Comparison of ENCODE assay signal across 9 cellular contexts in the genomic region with DNA sequence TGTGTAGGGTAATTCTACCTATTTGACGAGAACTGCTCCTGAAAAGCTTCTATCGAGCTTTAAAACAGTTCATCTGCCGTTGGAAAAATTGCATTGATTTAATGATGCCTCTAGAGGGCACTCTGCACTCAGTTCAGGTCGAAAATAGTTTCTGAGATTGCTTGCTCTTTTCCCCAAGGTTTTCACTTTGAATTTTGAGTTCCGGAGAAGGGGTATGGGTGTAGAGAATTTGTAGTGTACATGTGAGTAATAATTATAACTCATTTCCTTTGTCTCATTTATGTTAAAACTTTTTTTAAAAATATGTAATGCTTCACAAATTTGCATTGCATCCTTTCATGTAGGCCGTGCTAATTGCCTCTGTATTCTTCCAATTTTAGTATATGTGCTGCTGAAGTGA. TPM values are rescaled to one million over a fixed set of nuclear protein-coding genes. Genes with fewer than 3 reads are reported as not detected.
DNase-seq lines count a peak whose midpoint lies in the region; ATAC-seq, FAIRE-seq and TF ChIP-seq lines count a peak whose summit lies in the region.
"Had no signal": no experiment of that assay in that cellular context is flagged by ENCODE, and none has a peak within 500 bp of the region (broad histone marks: within the 10 kb centered on the region; RNA-seq: fewer than 3 reads in every experiment).

No MANE protein-coding gene starts in this region.

- no peaks in the 10 kb centered on the region for H3K9me3 Mint-ChIP-seq in activated CD4-positive, alpha-beta T cell treated with anti-CD3 and anti-CD28 coated beads, Interleukin-2, amount 10 ng/mL, durations not matched to agents 24 days and 14 days

- peak overlapping the region; percentile 53 for H3K4me3 Mint-ChIP-seq in activated CD4-positive, alpha-beta T cell treated with anti-CD3 and anti-CD28 coated beads, Interleukin-2, amount 10 ng/mL, durations not matched to agents 24 days and 14 days

- peak; percentile 72 for TF ChIP-seq CTCF in bronchial epithelial cell (IDR thresholded peaks at IDR 0.05; ENCODE audit: insufficient read depth, low read length, severe bottlenecking)

- H3K4me1 Mint-ChIP-seq in activated CD4-positive, alpha-beta T cell treated with anti-CD3 and anti-CD28 coated beads, Interleukin-2, amount 10 ng/mL, durations not matched to agents 24 days and 14 days, result peaks cover 45% of the 10 kb centered on the region

- peaks cover 6% of the 10 kb centered on the region for H3K36me3 Mint-ChIP-seq in activated CD4-positive, alpha-beta T cell treated with anti-CD3 and anti-CD28 coated beads, Interleukin-2, amount 10 ng/mL, durations not matched to agents 24 days and 14 days (ENCODE audit: low read depth)

- H3K27ac Mint-ChIP-seq in activated CD4-positive, alpha-beta T cell treated with anti-CD3 and anti-CD28 coated beads, Interleukin-2, amount 10 ng/mL, durations not matched to agents 24 days and 14 days, result no peak overlapping the region

- ATAC-seq in HG02678 (IDR thresholded peaks at IDR 0.05; ENCODE audit: unreplicated experiment) (peak; percentile 35), GM19463 (IDR thresholded peaks at IDR 0.05; ENCODE audit: unreplicated experiment) (no peak)

- FAIRE-seq in bronchial epithelial cell (lab: Jason Lieb, UNC), result no peak
- FAIRE-seq: colon had no signal

- H3K27me3 ChIP-seq in bronchial epithelial cell (ENCODE audit: control insufficient read depth, insufficient read depth, low read length), result no peaks in the 10 kb centered on the region

- DNase-seq in activated CD4-positive, alpha-beta T cell treated with anti-CD3 and anti-CD28 coated beads, Interleukin-2, amount 10 ng/mL, durations not matched to agents 24 days and 14 days, result peak; percentile 75
- DNase-seq in activated CD4-positive, alpha-beta T cell treated with anti-CD3 and anti-CD28 coated beads, Interleukin-2, amount 50 U/mL, for 48 hours, result no peak
- peak; percentile 59 for DNase-seq in OCI-M1 (lab: John Stamatoyannopoulos, UW)
- peak; percentile 43 for DNase-seq in bronchial epithelial cell (ENCODE audit: low read depth)
- peak; percentile 60 for DNase-seq in medulla oblongata (ENCODE audit: extremely low spot score)
- no peak for DNase-seq in posterior cingulate gyrus

- no peaks in the 10 kb centered on the region for H3K36me3 ChIP-seq in bronchial epithelial cell (ENCODE audit: control insufficient read depth, insufficient read depth, low read length)

- H3K27me3 Mint-ChIP-seq in activated CD4-positive, alpha-beta T cell treated with anti-CD3 and anti-CD28 coated beads, Interleukin-2, amount 10 ng/mL, durations not matched to agents 24 days and 14 days, result no peaks in the 10 kb centered on the region

- H3K4me3 ChIP-seq in bronchial epithelial cell (ENCODE audit: low read depth, low read length), result no peak overlapping the region

- intact Hi-C loops in activated CD4-positive, alpha-beta T cell treated with anti-CD3 and anti-CD28 coated beads, Interleukin-2, amount 10 ng/mL, durations not matched to agents 24 days and 14 days (cut with micrococcal nuclease), result loop anchor here (1.0 to 10.0 kb wide), 6 partner anchors 35 to 1038 kb away; no protein-coding TSS in a partner anchor
- intact Hi-C loops in posterior cingulate gyrus (cut with DNase I), result loop anchor here (1.0 kb wide), 1 partner anchor 60 kb away; no protein-coding TSS in a partner anchor

RNA-seq across cellular contexts. Expression of a gene that starts 28.4 kb away (rescaled TPM):
- total RNA-seq in activated CD4-positive, alpha-beta T cell treated with anti-CD3 and anti-CD28 coated beads, Interleukin-2, amount 10 ng/mL, durations not matched to agents 24 days and 14 days, result 18.9 and 20.9 TPM in 2 replicates
- not detected in 2 replicates for total RNA-seq in bronchial epithelial cell

Comparison
In these comparisons a context has a peak if more than half of its experiments do, and no peak if none do; other contexts are left out.
1. DNase-seq: peak in activated CD4-positive, alpha-beta T cell treated with anti-CD3 and anti-CD28 coated beads, Interleukin-2, amount 10 ng/mL, durations not matched to agents 24 days and 14 days (single experiment), OCI-M1 (single experiment), bronchial epithelial cell (single experiment) and medulla oblongata (single experiment); none in activated CD4-positive, alpha-beta T cell treated with anti-CD3 and anti-CD28 coated beads, Interleukin-2, amount 50 U/mL, for 48 hours (0 of 2) and posterior cingulate gyrus (0 of 10).
2. RNA of a gene that starts 28.4 kb away (total RNA-seq): 18.9 to 20.9 TPM in activated CD4-positive, alpha-beta T cell treated with anti-CD3 and anti-CD28 coated beads, Interleukin-2, amount 10 ng/mL, durations not matched to agents 24 days and 14 days; not detected in bronchial epithelial cell; every median in the first group is over 10 times any median in the second.